ENCODE assay signal across 9 cellular contexts in the genomic region with DNA sequence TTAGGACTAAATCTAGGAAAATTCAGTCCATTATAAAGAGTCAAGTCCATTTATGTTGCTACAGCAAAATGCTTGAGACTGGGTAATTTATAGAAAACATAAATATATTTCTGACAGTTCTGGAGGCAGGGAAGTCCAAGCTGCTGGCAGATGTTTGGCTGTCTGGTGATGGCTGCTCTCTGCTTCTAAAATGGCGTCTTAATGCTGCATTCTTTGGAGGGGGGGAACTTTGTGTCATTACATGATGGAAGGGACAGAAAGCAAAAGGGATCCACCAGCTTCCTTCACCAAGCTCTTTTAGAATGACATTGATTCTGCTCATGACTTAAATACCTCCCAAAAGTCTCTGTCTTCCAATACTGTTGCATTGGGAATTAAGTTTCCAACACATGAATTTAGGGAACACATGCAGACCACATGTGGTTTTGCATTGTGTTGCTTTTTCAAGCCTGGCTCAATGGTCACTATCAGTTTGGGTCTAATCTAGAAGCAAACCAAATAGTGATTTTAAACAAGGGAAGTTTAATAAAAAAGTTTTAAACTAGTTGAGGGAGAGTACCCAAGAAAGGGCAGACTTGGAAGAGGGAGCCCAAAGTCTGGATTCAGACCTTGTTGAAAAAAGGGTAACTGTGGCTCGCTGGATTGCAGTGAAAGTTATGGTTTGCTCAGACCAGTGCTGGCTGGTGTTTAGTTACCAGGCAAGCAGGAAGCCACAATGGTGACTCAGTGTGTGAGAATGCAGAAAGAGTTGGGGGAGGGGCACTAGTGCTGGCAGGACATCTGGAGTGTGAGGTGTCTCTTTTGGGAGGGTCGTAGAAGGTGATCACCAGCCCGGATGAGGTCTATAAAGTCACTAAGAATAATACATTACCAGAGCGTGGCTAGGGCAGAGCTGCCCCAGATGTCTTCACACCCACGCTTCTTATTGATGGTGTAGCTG. TPM values are rescaled to one million over a fixed set of nuclear protein-coding genes. Genes with fewer than 3 reads are reported as not detected.
DNase-seq lines count a peak whose midpoint lies in the region; ATAC-seq and TF ChIP-seq lines count a peak whose summit lies in the region.
"Had no signal": no experiment of that assay in that cellular context is flagged by ENCODE, and none has a peak within 500 bp of the region (broad histone marks: within the 10 kb centered on the region; RNA-seq: fewer than 3 reads in every experiment).

No MANE protein-coding gene starts in this region.

- no peak overlapping the region for H3K4me3 ChIP-seq in fibroblast of mammary gland (ENCODE audit: control insufficient read depth, low read depth, low read length)
- H3K4me3 ChIP-seq: thyroid gland had no signal

- DNase-seq in GM04504 (ENCODE audit: low read depth) = peak; percentile 48
- DNase-seq in SK-MEL-5 (ENCODE audit: low read depth, low spot score) = peak; percentile 25
- peak; percentile 86 for DNase-seq in fibroblast of mammary gland (ENCODE audit: low read depth)
- DNase-seq in stimulated activated CD8-positive, alpha-beta memory T cell treated with anti-CD3 and anti-CD28 coated beads, Interleukin-15, amount 100 ng/mL, for 48 hours (ENCODE audit: low read depth in 2 of 2) = peak; percentile 16 to 19
- DNase-seq in NCI-H1930 (lab: John Stamatoyannopoulos, UW) = no peak
- no peak for DNase-seq in amygdala (lab: John Stamatoyannopoulos, UW)

- in situ Hi-C loops in SK-MEL-5 (cut with HindIII; ENCODE audit: low pct_unique_long_range_greater_than_20kb, low sequenced_read_pairs) = no loop called here

- TF ChIP-seq CTCF in fibroblast of mammary gland (conservative IDR thresholded peaks at IDR 0.05; ENCODE audit: control insufficient read depth, insufficient read depth, low read depth, low read length) = no peak

- ATAC-seq in GM19468 (IDR thresholded peaks at IDR 0.05; ENCODE audit: extremely low read depth, unreplicated experiment) (peak; percentile 83), HG03442 (IDR thresholded peaks at IDR 0.05; ENCODE audit: unreplicated experiment) (peak; percentile 95)

RNA-seq across cellular contexts. Expression of gene C18orf54, which starts 30.8 kb away (rescaled TPM):
- 1.6 and 3.4 TPM in 2 replicates for total RNA-seq in SK-MEL-5 (2014; rRNA removed; shearing (Covaris generic))
- polyA plus RNA-seq in SK-MEL-5 (2015; cell fraction: cytosol; rRNA removed) = 2.4 and 2.6 TPM in 2 replicates
- 4.3 and 5.2 TPM in 2 replicates for polyA plus RNA-seq in SK-MEL-5 (2015; cell fraction: nucleus; rRNA removed)

RNA-seq across cellular contexts. Expression of gene STARD6, which starts 30.8 kb away (rescaled TPM):
- not detected in 2 replicates for total RNA-seq in SK-MEL-5 (2014; rRNA removed; shearing (Covaris generic))
- not detected in 2 replicates for polyA plus RNA-seq in SK-MEL-5 (2015; cell fraction: cytosol; rRNA removed)
- polyA plus RNA-seq in SK-MEL-5 (2015; cell fraction: nucleus; rRNA removed) = not detected in 2 replicates
- total RNA-seq: thyroid gland had no signal

Comparison
In these comparisons a context has a peak if more than half of its experiments do, and no peak if none do; other contexts are left out.
1. DNase-seq: peak in GM04504 (single experiment), SK-MEL-5 (single experiment), fibroblast of mammary gland (single experiment) and stimulated activated CD8-positive, alpha-beta memory T cell treated with anti-CD3 and anti-CD28 coated beads, Interleukin-15, amount 100 ng/mL, for 48 hours (2 of 2); none in NCI-H1930 (0 of 2) and amygdala (0 of 56).